Comparison of ENCODE assay signal across 17 cellular contexts in the genomic region with DNA sequence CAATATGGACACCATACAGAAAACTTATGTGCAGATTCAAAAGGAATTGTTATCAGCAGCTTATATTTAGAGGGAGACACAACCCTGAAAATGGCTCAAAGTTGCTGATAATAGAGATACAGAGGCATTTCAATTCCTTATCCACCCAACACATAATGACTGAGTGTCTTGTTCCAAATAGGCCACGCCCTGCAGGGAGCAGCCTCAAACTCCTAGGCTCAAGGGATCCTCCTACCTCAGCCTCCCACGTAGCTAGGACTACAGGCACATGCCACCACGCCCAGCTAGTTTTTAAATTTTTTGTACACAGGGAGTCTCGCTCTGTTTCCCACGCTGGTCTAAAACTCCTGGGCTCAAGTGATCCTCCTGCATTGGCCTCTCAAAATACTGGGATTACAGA.
"Had no signal": no experiment of that assay in that cellular context is flagged by ENCODE, and none has a peak within 500 bp of the region (broad histone marks: within the 10 kb centered on the region; RNA-seq: fewer than 3 reads in every experiment).

No MANE protein-coding gene starts in this region.

- H3K36me3 ChIP-seq: tibial artery, vagina had no signal

- H3K4me1 Mint-ChIP-seq: neural crest cell had no signal

- H3K4me3 Mint-ChIP-seq: activated CD4-positive, alpha-beta memory T cell treated with anti-CD3 and anti-CD28 coated beads, Interleukin-2, amount 10 ng/mL, durations not matched to agents 7 days and 5 days; activated naive CD4-positive, alpha-beta T cell treated with anti-CD3 and anti-CD28 coated beads for 36 hours; activated T-helper 1 cell treated with anti-CD3 and anti-CD28 coated beads, Interleukin-12 subunit alpha, Interleukin-12 subunit beta, Interleukin-2, Interleukin-4 antibody, amounts not matched to agents 30 ng/mL and 10 ng/mL and 1 ng/mL, durations not matched to agents 14 hours and 24 hours and 36 hours; brain; endodermal cell; neural crest cell had no signal

- ATAC-seq: esophagus mucosa, left colon had no signal

- H3K9me3 ChIP-seq: mucosa of descending colon, tibial artery, vagina had no signal

- H3K27me3 ChIP-seq: tibial artery, vagina had no signal

- H3K27me3 Mint-ChIP-seq: activated CD4-positive, alpha-beta memory T cell treated with anti-CD3 and anti-CD28 coated beads, Interleukin-2, amount 10 ng/mL, durations not matched to agents 7 days and 5 days had no signal

- H3K27ac Mint-ChIP-seq: activated CD4-positive, alpha-beta memory T cell treated with anti-CD3 and anti-CD28 coated beads, Interleukin-2, amount 10 ng/mL, durations not matched to agents 7 days and 5 days; activated naive CD4-positive, alpha-beta T cell treated with anti-CD3 and anti-CD28 coated beads for 36 hours; brain; endodermal cell had no signal

- DNase-seq: activated CD4-positive, alpha-beta memory T cell treated with anti-CD3 and anti-CD28 coated beads, Interleukin-2, amount 10 ng/mL, durations not matched to agents 7 days and 5 days; activated CD4-positive, alpha-beta T cell treated with anti-CD3 and anti-CD28 coated beads for 1 hour; amygdala; dermis blood vessel endothelial cell; endodermal cell; mucosa of descending colon; stimulated activated CD4-positive, alpha-beta T cell treated with anti-CD3 and anti-CD28 coated beads, Interleukin-4, amount 100 ng/mL, for 1 hour; SW 1271; tibial artery had no signal

- H3K27ac ChIP-seq: tibial artery, vagina had no signal

- H3K4me3 ChIP-seq: lung, mucosa of descending colon, tibial artery, vagina had no signal

- H3K9me3 Mint-ChIP-seq: neural crest cell had no signal

- H3K36me3 Mint-ChIP-seq: brain had no signal
